9 cellular contexts compared by ENCODE assay signal in genomic region chr2:68225119-68225632, GRCh38. TPM values are rescaled to one million over a fixed set of nuclear protein-coding genes. Genes with fewer than 3 reads are reported as not detected.
DNase-seq lines count a peak whose midpoint lies in the region; ATAC-seq and TF ChIP-seq lines count a peak whose summit lies in the region.
"Had no signal": no experiment of that assay in that cellular context is flagged by ENCODE, and none has a peak within 500 bp of the region (broad histone marks: within the 10 kb centered on the region; RNA-seq: fewer than 3 reads in every experiment).

No MANE protein-coding gene starts in this region.

- H3K27me3 Mint-ChIP-seq in CD4-positive, CD25-positive, alpha-beta regulatory T cell = no peaks in the 10 kb centered on the region

- peaks cover 39% of the 10 kb centered on the region for H3K4me1 ChIP-seq in CD4-positive, CD25-positive, alpha-beta regulatory T cell (ENCODE audit: control insufficient read depth, insufficient read depth, low read length, poor library complexity, severe bottlenecking)
- peaks cover 77% of the 10 kb centered on the region for H3K4me1 ChIP-seq in vagina

- peaks cover 65 to 98% (median 89%) of the 10 kb centered on the region in 4 donors for H3K4me1 Mint-ChIP-seq in CD4-positive, CD25-positive, alpha-beta regulatory T cell

- peak overlapping the region; percentile 37 to 86 (median 83) for H3K27ac Mint-ChIP-seq in CD4-positive, CD25-positive, alpha-beta regulatory T cell
- H3K27ac Mint-ChIP-seq: nephron had no signal

- no peak for TF ChIP-seq CTCF in vagina (IDR thresholded peaks at IDR 0.05)

- no peak overlapping the region for H3K27ac ChIP-seq in CD4-positive, CD25-positive, alpha-beta regulatory T cell (ENCODE audit: insufficient read depth, low read length, poor library complexity, severe bottlenecking)
- no peak overlapping the region for H3K27ac ChIP-seq in vagina

- H3K9me3 Mint-ChIP-seq in CD4-positive, CD25-positive, alpha-beta regulatory T cell = no peaks in the 10 kb centered on the region

- intact Hi-C loops in vagina (cut with DNase I) = no loop called here

- peak; percentile 63 to 79 for ATAC-seq in CD4-positive, CD25-positive, alpha-beta regulatory T cell (ENCODE audit: low read depth in 2 of 2)
- peak; percentile 81 for ATAC-seq in GM18502 (IDR thresholded peaks at IDR 0.05; ENCODE audit: poor library complexity, unreplicated experiment)
- ATAC-seq in HG02938 (IDR thresholded peaks at IDR 0.05; ENCODE audit: unreplicated experiment) = peak; percentile 71

- H3K36me3 Mint-ChIP-seq in CD4-positive, CD25-positive, alpha-beta regulatory T cell = no peaks in the 10 kb centered on the region

- peak overlapping the region; percentile 9 for H3K4me3 ChIP-seq in CD4-positive, CD25-positive, alpha-beta regulatory T cell (ENCODE audit: low read depth, low read length)
- H3K4me3 ChIP-seq in vagina = no peak overlapping the region

- TF ChIP-seq POLR2A in vagina (IDR thresholded peaks at IDR 0.05) = no peak

- H3K9me3 ChIP-seq in CD4-positive, CD25-positive, alpha-beta regulatory T cell (ENCODE audit: control insufficient read depth in 2 of 2, low read length in 2 of 2) = no peaks in the 10 kb centered on the region
- H3K9me3 ChIP-seq in vagina = no peaks in the 10 kb centered on the region

- no peaks in the 10 kb centered on the region for H3K27me3 ChIP-seq in CD4-positive, CD25-positive, alpha-beta regulatory T cell (ENCODE audit: control insufficient read depth, insufficient read depth, low read length)
- H3K27me3 ChIP-seq in vagina = no peaks in the 10 kb centered on the region

- H3K4me3 Mint-ChIP-seq in CD4-positive, CD25-positive, alpha-beta regulatory T cell = peak overlapping the region in 3 of 4 donors; percentile 27 to 72 (median 37)
- H3K4me3 Mint-ChIP-seq: nephron had no signal

- DNase-seq in CD4-positive, CD25-positive, alpha-beta regulatory T cell = no peak
- peak; percentile 25 for DNase-seq in NCI-H526 treated with DMSO at 0.1 percent for 48 hours (lab: John Stamatoyannopoulos, UW)
- peak; percentile 56 for DNase-seq in amniotic epithelial cell (ENCODE audit: low read depth)
- DNase-seq in kidney tubule cell (ENCODE audit: low spot score) = peak; percentile 57
- DNase-seq in vagina (ENCODE audit: extremely low spot score in 2 of 2) = no peak
- no peak for DNase-seq in NCI-H128 (lab: John Stamatoyannopoulos, UW; ENCODE audit: unreplicated experiment)

- no peaks in the 10 kb centered on the region for H3K36me3 ChIP-seq in CD4-positive, CD25-positive, alpha-beta regulatory T cell (ENCODE audit: control insufficient read depth, insufficient read depth, low read length)
- H3K36me3 ChIP-seq in vagina = no peaks in the 10 kb centered on the region

RNA-seq across cellular contexts. Expression of gene PPP3R1, which starts 27.2 kb away (rescaled TPM):
- 68.2 TPM for total RNA-seq in CD4-positive, CD25-positive, alpha-beta regulatory T cell
- polyA plus RNA-seq in CD4-positive, CD25-positive, alpha-beta regulatory T cell = 1 to 10 TPM; 2.8 to 5.5 (median 3.9) TPM
- total RNA-seq in vagina = 28.2 TPM

Comparison
In these comparisons a context has a peak if more than half of its experiments do, and no peak if none do; other contexts are left out.
1. DNase-seq: peak in NCI-H526 treated with DMSO at 0.1 percent for 48 hours (single experiment), amniotic epithelial cell (single experiment) and kidney tubule cell (single experiment); none in CD4-positive, CD25-positive, alpha-beta regulatory T cell (0 of 3), vagina (0 of 2) and NCI-H128 (single experiment).
2. Peak in every context shown above with its lines, with median percentiles within 50 percentile points of each other: ATAC-seq.